ENCODE assay signal across 12 cellular contexts in genomic region chr9:99264070-99264469, GRCh38. TPM values are rescaled to one million over a fixed set of nuclear protein-coding genes. Genes with fewer than 3 reads are reported as not detected.
DNase-seq lines count a peak whose midpoint lies in the region; ATAC-seq and TF ChIP-seq lines count a peak whose summit lies in the region.
"Had no signal": no experiment of that assay in that cellular context is flagged by ENCODE, and none has a peak within 500 bp of the region (broad histone marks: within the 10 kb centered on the region; RNA-seq: fewer than 3 reads in every experiment).

No MANE protein-coding gene starts in this region.

- H3K4me3 Mint-ChIP-seq in endothelial cell (ENCODE audit: unreplicated experiment): no peak overlapping the region
- no peak overlapping the region for H3K4me3 Mint-ChIP-seq in stimulated activated naive B cell treated with anti-CD40 and anti-IgM and Interleukin-4, amounts not matched to agents 10 μg/mL and 1 μg/mL and 100 μg/mL, for 72 hours
- H3K4me3 Mint-ChIP-seq: activated naive CD8-positive, alpha-beta T cell had no signal

- no peaks in the 10 kb centered on the region for H3K9me3 Mint-ChIP-seq in endothelial cell (ENCODE audit: unreplicated experiment)
- no peaks in the 10 kb centered on the region for H3K9me3 Mint-ChIP-seq in stimulated activated naive B cell treated with anti-CD40 and anti-IgM and Interleukin-4, amounts not matched to agents 10 μg/mL and 1 μg/mL and 100 μg/mL, for 72 hours

- no peaks in the 10 kb centered on the region for H3K36me3 Mint-ChIP-seq in endothelial cell (ENCODE audit: low read depth, unreplicated experiment)
- peaks cover 0 to 3% of the 10 kb centered on the region in 2 donors for H3K36me3 Mint-ChIP-seq in stimulated activated naive B cell treated with anti-CD40 and anti-IgM and Interleukin-4, amounts not matched to agents 10 μg/mL and 1 μg/mL and 100 μg/mL, for 72 hours
- H3K36me3 Mint-ChIP-seq: activated naive CD8-positive, alpha-beta T cell had no signal

- no peaks in the 10 kb centered on the region for H3K4me1 Mint-ChIP-seq in endothelial cell (ENCODE audit: unreplicated experiment)
- H3K4me1 Mint-ChIP-seq in stimulated activated naive B cell treated with anti-CD40 and anti-IgM and Interleukin-4, amounts not matched to agents 10 μg/mL and 1 μg/mL and 100 μg/mL, for 72 hours: peaks cover 43 to 76% of the 10 kb centered on the region in 2 donors

- no peak for ATAC-seq in stimulated activated naive B cell treated with anti-CD40 and anti-IgM and Interleukin-4, amounts not matched to agents 10 μg/mL and 1 μg/mL and 100 μg/mL, for 72 hours (replicated peaks)
- no peak for ATAC-seq in HG02623 (IDR thresholded peaks at IDR 0.05; ENCODE audit: unreplicated experiment)
- ATAC-seq: gastroesophageal sphincter had no signal

- H3K27ac Mint-ChIP-seq in endothelial cell (ENCODE audit: unreplicated experiment): no peak overlapping the region
- H3K27ac Mint-ChIP-seq in stimulated activated naive B cell treated with anti-CD40 and anti-IgM and Interleukin-4, amounts not matched to agents 10 μg/mL and 1 μg/mL and 100 μg/mL, for 72 hours: peak overlapping the region; percentile 44
- H3K27ac Mint-ChIP-seq: activated naive CD8-positive, alpha-beta T cell had no signal

- H3K27me3 Mint-ChIP-seq in endothelial cell (ENCODE audit: unreplicated experiment): peaks cover 4% of the 10 kb centered on the region
- H3K27me3 Mint-ChIP-seq in stimulated activated naive B cell treated with anti-CD40 and anti-IgM and Interleukin-4, amounts not matched to agents 10 μg/mL and 1 μg/mL and 100 μg/mL, for 72 hours: no peaks in the 10 kb centered on the region
- H3K27me3 Mint-ChIP-seq: activated naive CD8-positive, alpha-beta T cell had no signal

- peak; percentile 53 for DNase-seq in stimulated activated CD4-positive, alpha-beta T cell treated with anti-CD3 and anti-CD28 coated beads, Interleukin-15, amount 100 ng/mL, for 24 hours
- DNase-seq in stimulated activated CD4-positive, alpha-beta T cell treated with anti-CD3 and anti-CD28 coated beads, Interleukin-2, amount 100 ng/mL, for 48 hours: no peak
- peak; percentile 50 for DNase-seq in NCI-H82 (lab: John Stamatoyannopoulos, UW)
- DNase-seq in endothelial cell (ENCODE audit: low spot score): peak; percentile 18
- DNase-seq in stimulated activated naive B cell treated with anti-CD40 and anti-IgM and Interleukin-4, amounts not matched to agents 10 μg/mL and 1 μg/mL and 100 μg/mL, for 72 hours: no peak
- DNase-seq in NCI-H1048 (lab: John Stamatoyannopoulos, UW): no peak
- no peak for DNase-seq in 8988T
- DNase-seq: NCI-H2029 treated with DMSO at 0.1 percent for 48 hours, T-helper 1 cell had no signal

- TF ChIP-seq CTCF in endothelial cell (IDR thresholded peaks at IDR 0.05; ENCODE audit: unreplicated experiment): peak; percentile 41

RNA-seq across cellular contexts. Expression of gene SEC61B, which starts 42.0 kb away (rescaled TPM):
- total RNA-seq in endothelial cell (ENCODE audit: unreplicated experiment): 203 TPM

RNA-seq across cellular contexts. Expression of gene ALG2, which starts 42.3 kb away (rescaled TPM):
- total RNA-seq in endothelial cell (ENCODE audit: unreplicated experiment): 28.9 TPM

Comparison
In these comparisons a context has a peak if more than half of its experiments do, and no peak if none do; other contexts are left out.
1. DNase-seq: peak in stimulated activated CD4-positive, alpha-beta T cell treated with anti-CD3 and anti-CD28 coated beads, Interleukin-15, amount 100 ng/mL, for 24 hours (single experiment), NCI-H82 (single experiment) and endothelial cell (single experiment); none in stimulated activated CD4-positive, alpha-beta T cell treated with anti-CD3 and anti-CD28 coated beads, Interleukin-2, amount 100 ng/mL, for 48 hours (0 of 2), stimulated activated naive B cell treated with anti-CD40 and anti-IgM and Interleukin-4, amounts not matched to agents 10 μg/mL and 1 μg/mL and 100 μg/mL, for 72 hours (single experiment), NCI-H1048 (single experiment) and 8988T (single experiment).